In the genomic region with DNA sequence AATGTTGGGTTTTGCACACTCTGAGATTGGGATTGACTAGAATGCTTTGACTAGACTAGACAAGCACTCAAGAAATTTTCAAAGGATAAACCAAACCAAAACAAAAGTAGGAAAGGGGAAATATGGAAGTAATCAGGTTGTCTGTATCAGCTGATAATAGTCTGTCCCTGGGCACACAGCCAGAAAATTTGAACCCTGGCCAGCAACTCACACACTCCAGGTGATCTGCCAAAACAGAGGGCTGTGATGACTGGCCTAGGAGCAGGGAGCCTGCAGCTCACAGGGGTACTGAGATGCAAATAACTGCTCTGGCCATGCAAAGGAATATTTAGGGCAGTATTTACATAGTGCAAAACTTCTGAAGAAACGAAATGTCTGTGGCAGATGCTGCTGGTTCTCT, we compare ENCODE assay signal across 28 cellular contexts.
A peak's percentile ranks its signal among the peaks of the same experiment; 100 is the strongest.
DNase-seq lines count a peak whose midpoint lies in the region; ATAC-seq and TF ChIP-seq lines count a peak whose summit lies in the region.
"Had no signal": no experiment of that assay in that cellular context is flagged by ENCODE, and none has a peak within 500 bp of the region (broad histone marks: within the 10 kb centered on the region; RNA-seq: fewer than 3 reads in every experiment).

No MANE protein-coding gene starts in this region.

- H3K9me3 ChIP-seq in right atrium auricular region (peaks cover 0 to 6% of the 10 kb centered on the region in 2 donors), heart right ventricle (peaks cover 0 to 7% (median 0%) of the 10 kb centered on the region in 11 donors), thyroid gland (no peaks in the 10 kb centered on the region)
- H3K9me3 ChIP-seq: prostate gland had no signal

- no peak for TF ChIP-seq POLR2A in thyroid gland (IDR thresholded peaks at IDR 0.05)

- DNase-seq in right atrium auricular region (ENCODE audit: low spot score) (peak; percentile 13), heart right ventricle (no peak), NCI-H2196 (lab: John Stamatoyannopoulos, UW; ENCODE audit: unreplicated experiment) (peak; percentile 67), dermis blood vessel endothelial cell (peak; percentile 42), thyroid gland (peak; percentile 76 to 88)
- DNase-seq: ACHN; activated CD4-positive, alpha-beta memory T cell treated with anti-CD3 and anti-CD28 coated beads, Interleukin-2, amount 10 ng/mL, durations not matched to agents 7 days and 5 days; activated CD4-positive, alpha-beta T cell treated with anti-CD3 and anti-CD28 coated beads for 1 hour; activated naive CD4-positive, alpha-beta T cell treated with anti-CD3 and anti-CD28 coated beads, Interleukin-2, amount 50 U/mL, for 16 hours; amniotic stem cell; brain microvascular endothelial cell; hypothalamus; naive thymus-derived CD8-positive, alpha-beta T cell; NCI-H2107; NCI-H510A treated with DMSO at 0.1 percent for 48 hours; nucleus accumbens; SHP77; stimulated activated CD4-positive, alpha-beta T cell treated with anti-CD3 and anti-CD28 coated beads, Interleukin-15, amount 100 ng/mL, for 24 hours; stimulated activated naive B cell treated with anti-CD40 and anti-IgM and Interleukin-4, amounts not matched to agents 10 μg/mL and 1 μg/mL and 100 μg/mL, for 72 hours; upper lobe of left lung had no signal

- no peak overlapping the region for H3K4me3 ChIP-seq in right atrium auricular region
- no peak overlapping the region for H3K4me3 ChIP-seq in heart right ventricle
- no peak overlapping the region for H3K4me3 ChIP-seq in thyroid gland (replicated peaks in 1 of 3)
- H3K4me3 ChIP-seq: BLaER1, gastroesophageal sphincter, lung, prostate gland, upper lobe of left lung had no signal

- ATAC-seq in heart right ventricle (no peak), HG03457 (IDR thresholded peaks at IDR 0.05; ENCODE audit: unreplicated experiment) (no peak), GM18867 (IDR thresholded peaks at IDR 0.05; ENCODE audit: unreplicated experiment) (no peak), GM21576 (IDR thresholded peaks at IDR 0.05; ENCODE audit: unreplicated experiment) (no peak)
- ATAC-seq: gastroesophageal sphincter; naive thymus-derived CD8-positive, alpha-beta T cell; Panc1; stimulated activated naive B cell treated with anti-CD40 and anti-IgM and Interleukin-4, amounts not matched to agents 10 μg/mL and 1 μg/mL and 100 μg/mL, for 72 hours had no signal

- H3K4me1 ChIP-seq in right atrium auricular region, result no peaks in the 10 kb centered on the region
- H3K4me1 ChIP-seq in heart right ventricle, result peaks cover 0 to 1% (median 0%) of the 10 kb centered on the region in 9 donors
- no peaks in the 10 kb centered on the region for H3K4me1 ChIP-seq in thyroid gland
- H3K4me1 ChIP-seq: BLaER1, gastroesophageal sphincter, prostate gland, upper lobe of left lung had no signal

- WGBS in heart right ventricle, 2 donors, result 71 to 74% methylated on average over 1 of the region's 1 CpG
- WGBS in thyroid gland, 2 donors, result 24 to 43% methylated on average over 1 of the region's 1 CpG

- no peak for TF ChIP-seq CTCF in right atrium auricular region (IDR thresholded peaks at IDR 0.05)
- TF ChIP-seq CTCF in heart right ventricle (IDR thresholded peaks at IDR 0.05), result no peak
- TF ChIP-seq CTCF in thyroid gland (IDR thresholded peaks at IDR 0.05), result no peak

- H3K27me3 ChIP-seq in right atrium auricular region (no peaks in the 10 kb centered on the region), heart right ventricle (no peaks in the 10 kb centered on the region), thyroid gland (no peaks in the 10 kb centered on the region)
- H3K27me3 ChIP-seq: BLaER1, brain microvascular endothelial cell, upper lobe of left lung had no signal

- intact Hi-C loops in heart right ventricle (cut with DNase I), result no loop called here
- intact Hi-C loops in thyroid gland (cut with DNase I), result no loop called here

- H3K36me3 ChIP-seq in right atrium auricular region, result no peaks in the 10 kb centered on the region
- H3K36me3 ChIP-seq in heart right ventricle, result no peaks in the 10 kb centered on the region
- H3K36me3 ChIP-seq in thyroid gland, result no peaks in the 10 kb centered on the region
- H3K36me3 ChIP-seq: BLaER1, brain microvascular endothelial cell, gastroesophageal sphincter, prostate gland, upper lobe of left lung had no signal

- no peak overlapping the region for H3K27ac ChIP-seq in right atrium auricular region
- H3K27ac ChIP-seq in heart right ventricle, result no peak overlapping the region
- no peak overlapping the region for H3K27ac ChIP-seq in thyroid gland
- H3K27ac ChIP-seq: BLaER1, brain microvascular endothelial cell, gastroesophageal sphincter, prostate gland, upper lobe of left lung had no signal

Comparison
In these comparisons a context has a peak if more than half of its experiments do, and no peak if none do; other contexts are left out.
1. DNase-seq: peak in right atrium auricular region (single experiment), NCI-H2196 (single experiment), dermis blood vessel endothelial cell (single experiment) and thyroid gland (2 of 2); none in heart right ventricle (0 of 2).